ENCODE assay signal across 26 cellular contexts in the genomic region with DNA sequence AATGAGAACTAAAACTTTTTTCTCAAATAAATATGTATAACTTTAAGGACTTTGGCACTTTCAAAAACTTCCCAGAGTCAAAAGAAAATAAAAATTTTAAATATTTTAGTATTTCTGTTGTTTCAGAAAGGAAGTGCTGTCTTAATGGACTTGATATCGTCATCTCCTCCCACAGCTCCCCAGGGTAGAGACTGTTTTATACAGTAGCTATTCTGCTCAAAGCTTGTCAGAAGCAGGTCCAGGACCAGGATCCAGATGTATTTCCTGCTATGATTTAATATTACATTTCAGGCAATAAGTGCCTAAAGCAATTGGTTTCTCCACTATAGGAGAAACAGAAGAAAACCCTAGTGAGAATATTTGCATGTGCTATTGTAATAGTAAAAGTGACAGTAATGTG.
"Had no signal": no experiment of that assay in that cellular context is flagged by ENCODE, and none has a peak within 500 bp of the region (broad histone marks: within the 10 kb centered on the region; RNA-seq: fewer than 3 reads in every experiment).

No MANE protein-coding gene starts in this region.

- ATAC-seq: natural killer cell treated with Interleukin-12 subunit alpha and Interleukin-12 subunit beta and Interleukin-15 and Interleukin-18, amount 100 ng/mL, for 72 hours; pancreas; right cardiac atrium; right lobe of liver; stimulated activated effector memory CD8-positive, alpha-beta T cell treated with anti-CD3 and anti-CD28 coated beads, Interleukin-12 subunit alpha, Interleukin-12 subunit beta, amount 100 ng/mL, for 72 hours; stimulated activated naive B cell treated with anti-CD40 and anti-IgM and Interleukin-4, amounts not matched to agents 10 μg/mL and 1 μg/mL and 100 μg/mL, for 72 hours had no signal

- DNase-seq: nephron progenitor cell; nucleus accumbens; pancreas; retina; right cardiac atrium; right lobe of liver; sigmoid colon; small intestine; stimulated activated CD4-positive, alpha-beta T cell treated with anti-CD3 and anti-CD28 coated beads, Interleukin-15, amount 100 ng/mL, for 24 hours; stimulated activated CD4-positive, alpha-beta T cell treated with anti-CD3 and anti-CD28 coated beads, Interleukin-2, amount 100 ng/mL, for 24 hours; stimulated activated CD4-positive, alpha-beta T cell treated with anti-CD3 and anti-CD28 coated beads, Interleukin-2, amount 100 ng/mL, for 48 hours; stimulated activated CD4-positive, alpha-beta T cell treated with anti-CD3 and anti-CD28 coated beads, Interleukin-4, amount 100 ng/mL, for 24 hours; stimulated activated naive B cell treated with anti-CD40 and anti-IgM and Interleukin-4, amounts not matched to agents 10 μg/mL and 1 μg/mL and 100 μg/mL, for 72 hours; stimulated activated naive CD4-positive, alpha-beta T cell treated with Interleukin-2 at 50 U/mL for 16 hours; stomach; thyroid gland; trophoblast cell; upper lobe of left lung had no signal

- H3K27ac ChIP-seq: neutrophil, pancreas, prostate gland, right lobe of liver, sigmoid colon, stomach, thoracic aorta, thyroid gland, tibial nerve, upper lobe of left lung, vagina had no signal

- H3K9me3 ChIP-seq: neutrophil, pancreas, prostate gland, right lobe of liver, sigmoid colon, stomach, thoracic aorta, thyroid gland, tibial nerve, upper lobe of left lung, vagina had no signal

- H3K4me3 ChIP-seq: pancreas, prostate gland, right lobe of liver, sigmoid colon, stomach, thoracic aorta, thyroid gland, tibial nerve, upper lobe of left lung, vagina had no signal

- H3K27me3 ChIP-seq: neutrophil, pancreas, right lobe of liver, sigmoid colon, stomach, thyroid gland, tibial nerve, upper lobe of left lung, vagina had no signal

- H3K36me3 ChIP-seq: neutrophil, pancreas, prostate gland, right lobe of liver, sigmoid colon, stomach, thoracic aorta, thyroid gland, tibial nerve, upper lobe of left lung, vagina had no signal

- FAIRE-seq: pancreas, small intestine, urothelium cell line had no signal

- H3K4me1 ChIP-seq: pancreas, prostate gland, right lobe of liver, sigmoid colon, stomach, thyroid gland, tibial nerve, upper lobe of left lung, vagina had no signal
